21 cellular contexts compared by ENCODE assay signal in genomic region chr11:112503410-112503809, GRCh38.
"Had no signal": no experiment of that assay in that cellular context is flagged by ENCODE, and none has a peak within 500 bp of the region (broad histone marks: within the 10 kb centered on the region; RNA-seq: fewer than 3 reads in every experiment).

No MANE protein-coding gene starts in this region.

- FAIRE-seq: islet of Langerhans, kidney had no signal

- ATAC-seq: left colon; left lung; lower lobe of right lung; natural killer cell treated with Interleukin-12 subunit alpha and Interleukin-12 subunit beta and Interleukin-15 and Interleukin-18, amount 100 ng/mL, for 72 hours; right lobe of liver; stimulated activated naive B cell treated with anti-CD40 and anti-IgM and Interleukin-4, amounts not matched to agents 10 μg/mL and 1 μg/mL and 100 μg/mL, for 72 hours; stimulated activated naive CD8-positive, alpha-beta T cell treated with anti-CD3 and anti-CD28 coated beads, Interleukin-15, Interleukin-2, amounts not matched to agents 100 U/mL and 50 U/mL, for 24 hours had no signal

- DNase-seq: hypothalamus; immature natural killer cell; kidney; left colon; left lung; lower lobe of right lung; mammary epithelial cell; naive B cell; ovary; right lobe of liver; stimulated activated CD4-positive, alpha-beta T cell treated with anti-CD3 and anti-CD28 coated beads, Interleukin-1b, Interleukin-23, amount 100 ng/mL, for 48 hours; stimulated activated CD4-positive, alpha-beta T cell treated with anti-CD3 and anti-CD28 coated beads, Interleukin-2, amount 100 ng/mL, for 48 hours; stimulated activated naive B cell treated with anti-CD40 and anti-IgM and Interleukin-4, amounts not matched to agents 10 μg/mL and 1 μg/mL and 100 μg/mL, for 72 hours; stimulated activated naive CD8-positive, alpha-beta T cell treated with anti-CD3 and anti-CD28 coated beads, Interleukin-15, Interleukin-2, amounts not matched to agents 100 U/mL and 50 U/mL, for 24 hours; stomach; testis; thyroid gland; transverse colon; upper lobe of left lung had no signal
